29 cellular contexts compared by ENCODE assay signal in genomic region chr2:84912984-84913383, GRCh38.
"Had no signal": no experiment of that assay in that cellular context is flagged by ENCODE, and none has a peak within 500 bp of the region (broad histone marks: within the 10 kb centered on the region; RNA-seq: fewer than 3 reads in every experiment).

No MANE protein-coding gene starts in this region.

- H3K27me3 Mint-ChIP-seq: activated CD4-positive, alpha-beta memory T cell treated with anti-CD3 and anti-CD28 coated beads for 36 hours; activated CD4-positive, alpha-beta T cell treated with anti-CD3 and anti-CD28 coated beads, Interleukin-2, amount 10 ng/mL, durations not matched to agents 24 days and 14 days; activated naive CD4-positive, alpha-beta T cell treated with anti-CD3 and anti-CD28 coated beads, Interleukin-2, amount 50 U/mL, for 24 hours; activated T-cell treated with anti-CD3 and anti-CD28 coated beads, Interleukin-2, amount 50 U/mL, for 24 hours; central memory CD8-positive, alpha-beta T cell had no signal

- H3K27me3 ChIP-seq: SJCRH30 had no signal

- H3K4me3 Mint-ChIP-seq: activated CD4-positive, alpha-beta memory T cell treated with anti-CD3 and anti-CD28 coated beads for 36 hours; activated CD4-positive, alpha-beta T cell treated with anti-CD3 and anti-CD28 coated beads, Interleukin-2, amount 10 ng/mL, durations not matched to agents 24 days and 14 days; activated naive CD4-positive, alpha-beta T cell treated with anti-CD3 and anti-CD28 coated beads, Interleukin-2, amount 50 U/mL, for 24 hours; activated T-cell treated with anti-CD3 and anti-CD28 coated beads, Interleukin-2, amount 50 U/mL, for 24 hours; activated T-helper 1 cell treated with anti-CD3 and anti-CD28 coated beads, Interleukin-12 subunit alpha, Interleukin-12 subunit beta, Interleukin-2, Interleukin-4 antibody, amounts not matched to agents 30 ng/mL and 10 ng/mL and 1 ng/mL, durations not matched to agents 14 hours and 24 hours and 36 hours; brain; central memory CD8-positive, alpha-beta T cell; WTC11 had no signal

- DNase-seq: activated CD4-positive, alpha-beta memory T cell treated with anti-CD3 and anti-CD28 coated beads for 36 hours; activated CD4-positive, alpha-beta T cell treated with anti-CD3 and anti-CD28 coated beads, Interleukin-2, amount 10 ng/mL, durations not matched to agents 24 days and 14 days; activated CD4-positive, CD25-positive, alpha-beta regulatory T cell treated with anti-CD3 and anti-CD28 coated beads, Interleukin-2, amount 50 U/mL, for 72 hours; activated effector memory CD4-positive, alpha-beta T cell treated with Interleukin-2 at 50 U/mL for 16 hours; activated naive CD4-positive, alpha-beta T cell; activated T-cell treated with anti-CD3 and anti-CD28 coated beads, Interleukin-2, amount 50 U/mL, for 24 hours; amygdala; MM.1S; NCI-H1105; NCI-H1436; NCI-H1694 treated with DMSO at 0.1 percent for 48 hours; NCI-H2029 treated with DMSO at 0.1 percent for 48 hours; NCI-H345; NCI-H510A; NCI-H526 treated with DMSO at 0.1 percent for 48 hours; NCI-H82; NK-92 treated with Interleukin-12 subunit alpha and Interleukin-12 subunit beta, amount 100 ng/mL, for 24 hours; OCI-M1; RPMI8226; SJCRH30; SK-N-SH; T-helper 1 cell had no signal

- H3K27ac ChIP-seq: SJCRH30 had no signal

- H3K4me1 ChIP-seq: SJCRH30 had no signal

- H3K27ac Mint-ChIP-seq: activated CD4-positive, alpha-beta memory T cell treated with anti-CD3 and anti-CD28 coated beads for 36 hours; activated CD4-positive, alpha-beta T cell treated with anti-CD3 and anti-CD28 coated beads, Interleukin-2, amount 10 ng/mL, durations not matched to agents 24 days and 14 days; activated naive CD4-positive, alpha-beta T cell treated with anti-CD3 and anti-CD28 coated beads, Interleukin-2, amount 50 U/mL, for 24 hours; activated T-cell treated with anti-CD3 and anti-CD28 coated beads, Interleukin-2, amount 50 U/mL, for 24 hours; activated T-helper 1 cell treated with anti-CD3 and anti-CD28 coated beads, Interleukin-12 subunit alpha, Interleukin-12 subunit beta, Interleukin-2, Interleukin-4 antibody, amounts not matched to agents 30 ng/mL and 10 ng/mL and 1 ng/mL, durations not matched to agents 14 hours and 24 hours and 36 hours; brain; WTC11 had no signal

- H3K9me3 Mint-ChIP-seq: activated naive CD4-positive, alpha-beta T cell treated with anti-CD3 and anti-CD28 coated beads, Interleukin-2, amount 50 U/mL, for 24 hours had no signal

- ATAC-seq: Panc1, Right ventricle myocardium inferior, WTC11 had no signal

- H3K4me3 ChIP-seq: SJCRH30 had no signal

- H3K36me3 ChIP-seq: SJCRH30 had no signal

- H3K9me3 ChIP-seq: SJCRH30, SK-N-SH had no signal
